Comparison of ENCODE assay signal across 1 cellular context in genomic region chrX:118147771-118148170, GRCh38. TPM values are rescaled to one million over a fixed set of nuclear protein-coding genes. Genes with fewer than 3 reads are reported as not detected.
"Had no signal": no experiment of that assay in that cellular context is flagged by ENCODE, and none has a peak within 500 bp of the region (broad histone marks: within the 10 kb centered on the region; RNA-seq: fewer than 3 reads in every experiment).

No MANE protein-coding gene starts in this region.

RNA-seq across cellular contexts. Expression of gene KLHL13, which starts 31.2 kb away (rescaled TPM):
- total RNA-seq: LHCN-M2 had no signal
